6 cellular contexts compared by ENCODE assay signal in the genomic region with DNA sequence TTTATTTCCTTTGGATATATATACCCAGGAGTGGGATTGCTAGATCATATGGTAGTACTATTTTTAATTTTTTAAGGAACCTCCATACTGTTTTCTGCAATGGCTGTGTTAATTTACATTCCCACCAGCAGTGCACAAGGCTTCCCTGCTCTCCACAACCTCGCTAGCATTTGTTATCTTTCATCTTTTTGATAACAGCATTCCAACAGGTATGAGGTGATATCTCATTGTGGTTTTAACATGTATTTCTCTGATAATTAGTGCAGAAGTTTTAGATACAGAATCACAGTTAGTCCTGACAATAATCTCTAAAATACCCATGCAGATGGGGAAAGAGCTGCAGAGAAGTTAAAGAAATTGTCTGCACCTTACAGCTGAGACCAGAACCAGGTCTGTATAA. TPM values are rescaled to one million over a fixed set of nuclear protein-coding genes. Genes with fewer than 3 reads are reported as not detected.
"Had no signal": no experiment of that assay in that cellular context is flagged by ENCODE, and none has a peak within 500 bp of the region (broad histone marks: within the 10 kb centered on the region; RNA-seq: fewer than 3 reads in every experiment).

No MANE protein-coding gene starts in this region.

- H3K4me3 Mint-ChIP-seq: GM23338, H9 had no signal

- H2AFZ ChIP-seq: GM23338 had no signal

- H3K4me3 ChIP-seq: GM23338 had no signal

- H3K4me2 ChIP-seq: GM23338 had no signal

- H3K27ac Mint-ChIP-seq: GM23338, H9, IgD-negative memory B cell had no signal

- H3K27ac ChIP-seq: HL-60 had no signal

- H3K9me3 Mint-ChIP-seq: IgD-negative memory B cell had no signal

RNA-seq across cellular contexts. Expression of a gene that starts 35.5 kb away (rescaled TPM):
- total RNA-seq: HT1080 had no signal
- polyA plus RNA-seq: HepG2, IgD-negative memory B cell had no signal
